19 cellular contexts compared by ENCODE assay signal in the genomic region with DNA sequence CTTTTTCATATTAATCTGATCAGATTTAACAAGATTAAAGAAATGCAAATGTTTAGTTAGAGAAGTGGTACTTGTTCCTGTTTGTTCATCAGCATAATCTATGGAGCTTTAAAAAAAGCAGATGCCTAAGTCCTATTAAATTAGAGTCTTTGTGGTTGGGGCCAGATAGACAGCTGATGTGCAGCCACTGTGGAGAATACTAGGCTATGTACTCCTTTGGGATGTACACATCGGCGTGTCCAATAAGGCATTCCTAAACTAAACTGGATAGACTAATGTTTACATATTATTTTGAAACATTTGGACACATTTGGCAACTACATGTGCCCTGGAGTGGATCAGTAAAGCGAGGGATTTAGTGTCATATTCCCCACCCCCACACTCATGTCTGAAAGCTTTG.
A peak's percentile ranks its signal among the peaks of the same experiment; 100 is the strongest.
DNase-seq lines count a peak whose midpoint lies in the region; TF ChIP-seq lines count a peak whose summit lies in the region.
"Had no signal": no experiment of that assay in that cellular context is flagged by ENCODE, and none has a peak within 500 bp of the region (broad histone marks: within the 10 kb centered on the region; RNA-seq: fewer than 3 reads in every experiment).

No MANE protein-coding gene starts in this region.

- peak; percentile 42 for DNase-seq in D341Med (ENCODE audit: low spot score)
- peak; percentile 84 for DNase-seq in NCI-H524 treated with DMSO at 0.1 percent for 48 hours (lab: John Stamatoyannopoulos, UW)
- peak; percentile 27 for DNase-seq in SK-MEL-5 (ENCODE audit: low read depth, low spot score)
- DNase-seq in activated CD4-positive, alpha-beta T cell treated with anti-CD3 and anti-CD28 coated beads, Interleukin-2, amount 10 ng/mL, durations not matched to agents 24 days and 14 days: no peak
- no peak for DNase-seq in NCI-H2196 (lab: John Stamatoyannopoulos, UW; ENCODE audit: unreplicated experiment)
- DNase-seq in mammary epithelial cell: no peak
- DNase-seq: AML-193; CD4-positive, alpha-beta memory T cell; DMS 273 treated with DMSO at 0.1 percent for 48 hours; DMS53; DND-41; EL; GOT3; H7; HFFc6 had no signal

- BruUV-seq in mammary epithelial cell (replicated peaks; lab: Mats Ljungman, UMichigan): no TSS peak

- no peak overlapping the region for H3K27ac ChIP-seq in mammary epithelial cell (ENCODE audit: insufficient read depth, low read depth, low read length)
- H3K27ac ChIP-seq: BLaER1, HL-60 had no signal

- no peak overlapping the region for H3K9ac ChIP-seq in mammary epithelial cell (ENCODE audit: insufficient read depth, low read length)
- H3K9ac ChIP-seq: BLaER1 had no signal

- dilution Hi-C loops in mammary epithelial cell (cut with HindIII; ENCODE audit: low sequenced_read_pairs): no loop called here

- H3K4me3 Mint-ChIP-seq in activated CD4-positive, alpha-beta T cell treated with anti-CD3 and anti-CD28 coated beads, Interleukin-2, amount 10 ng/mL, durations not matched to agents 24 days and 14 days: no peak overlapping the region
- H3K4me3 Mint-ChIP-seq: CD14-positive monocyte; CD4-positive, alpha-beta memory T cell; HFFc6 had no signal

- 21% methylated on average over 3 of the region's 3 CpGs for WGBS in mammary epithelial cell (ENCODE audit: low coverage, missing lambda C conversion rate)

- H3K36me3 ChIP-seq in mammary epithelial cell (ENCODE audit: insufficient read depth, low read length): no peaks in the 10 kb centered on the region
- H3K36me3 ChIP-seq: BLaER1 had no signal

- H3K4me3 ChIP-seq in mammary epithelial cell (replicated peaks in 1 of 3; ENCODE audit: insufficient read depth in 1 of 3, low read depth in 2 of 3, low read length in 3 of 3): no peak overlapping the region
- H3K4me3 ChIP-seq: BLaER1, GM12878 had no signal

- H3K27me3 Mint-ChIP-seq in activated CD4-positive, alpha-beta T cell treated with anti-CD3 and anti-CD28 coated beads, Interleukin-2, amount 10 ng/mL, durations not matched to agents 24 days and 14 days: no peaks in the 10 kb centered on the region
- H3K27me3 Mint-ChIP-seq: CD4-positive, alpha-beta memory T cell had no signal

- no peaks in the 10 kb centered on the region for H3K4me1 ChIP-seq in mammary epithelial cell (ENCODE audit: insufficient read depth, low read length)
- H3K4me1 ChIP-seq: BLaER1 had no signal

- no peak for TF ChIP-seq CTCF in mammary epithelial cell (conservative IDR thresholded peaks at IDR 0.05 in 1 of 2, IDR thresholded peaks at IDR 0.05 in 1 of 2; ENCODE audit: extremely low read depth in 1 of 2, insufficient read depth in 1 of 2, low read depth in 1 of 2, low read length in 2 of 2)

- no peaks in the 10 kb centered on the region for H3K79me2 ChIP-seq in mammary epithelial cell (ENCODE audit: insufficient read depth, low read length)

- CTCF ChIA-PET in mammary epithelial cell (lab: Charles Lee; ENCODE audit: low non-redundant PET): no interaction called here

- no peaks in the 10 kb centered on the region for H3K27me3 ChIP-seq in mammary epithelial cell (ENCODE audit: insufficient read depth, low read length)
- H3K27me3 ChIP-seq: BLaER1 had no signal

- H3K9me3 Mint-ChIP-seq in activated CD4-positive, alpha-beta T cell treated with anti-CD3 and anti-CD28 coated beads, Interleukin-2, amount 10 ng/mL, durations not matched to agents 24 days and 14 days: no peaks in the 10 kb centered on the region
- H3K9me3 Mint-ChIP-seq: CD14-positive monocyte; CD4-positive, alpha-beta memory T cell had no signal

- intact Hi-C loops in activated CD4-positive, alpha-beta T cell treated with anti-CD3 and anti-CD28 coated beads, Interleukin-2, amount 10 ng/mL, durations not matched to agents 24 days and 14 days (cut with micrococcal nuclease): no loop called here
- intact Hi-C loops in mammary epithelial cell (cut with micrococcal nuclease): no loop called here

- no peaks in the 10 kb centered on the region for H3K9me3 ChIP-seq in mammary epithelial cell (replicated peaks; ENCODE audit: insufficient read depth, low read length)
- H3K9me3 ChIP-seq: BLaER1 had no signal

- H2AFZ ChIP-seq in mammary epithelial cell (ENCODE audit: low read depth, low read length): no peak overlapping the region

- H3K4me1 Mint-ChIP-seq in activated CD4-positive, alpha-beta T cell treated with anti-CD3 and anti-CD28 coated beads, Interleukin-2, amount 10 ng/mL, durations not matched to agents 24 days and 14 days: no peaks in the 10 kb centered on the region
- H3K4me1 Mint-ChIP-seq: CD14-positive monocyte; CD4-positive, alpha-beta memory T cell had no signal

- H3K36me3 Mint-ChIP-seq in activated CD4-positive, alpha-beta T cell treated with anti-CD3 and anti-CD28 coated beads, Interleukin-2, amount 10 ng/mL, durations not matched to agents 24 days and 14 days (ENCODE audit: low read depth): no peaks in the 10 kb centered on the region
- H3K36me3 Mint-ChIP-seq: CD14-positive monocyte; CD4-positive, alpha-beta memory T cell had no signal

- no peak overlapping the region for H3K27ac Mint-ChIP-seq in activated CD4-positive, alpha-beta T cell treated with anti-CD3 and anti-CD28 coated beads, Interleukin-2, amount 10 ng/mL, durations not matched to agents 24 days and 14 days
- H3K27ac Mint-ChIP-seq: CD14-positive monocyte; CD4-positive, alpha-beta memory T cell; HFFc6 had no signal

- in situ Hi-C loops in SK-MEL-5 (cut with HindIII; ENCODE audit: low pct_unique_long_range_greater_than_20kb, low sequenced_read_pairs): no loop called here
- in situ Hi-C loops in mammary epithelial cell (cut with MboI; ENCODE audit: low sequenced_read_pairs in 2 of 2): no loop called here

- H4K20me1 ChIP-seq in mammary epithelial cell (ENCODE audit: insufficient read depth, low read length): no peaks in the 10 kb centered on the region
- H4K20me1 ChIP-seq: BLaER1 had no signal

- no peak overlapping the region for H3K4me2 ChIP-seq in mammary epithelial cell (ENCODE audit: insufficient read depth, low read depth, low read length)
- H3K4me2 ChIP-seq: BLaER1 had no signal

Comparison
In these comparisons a context has a peak if more than half of its experiments do, and no peak if none do; other contexts are left out.
1. DNase-seq: peak in D341Med (single experiment), NCI-H524 treated with DMSO at 0.1 percent for 48 hours (single experiment) and SK-MEL-5 (single experiment); none in activated CD4-positive, alpha-beta T cell treated with anti-CD3 and anti-CD28 coated beads, Interleukin-2, amount 10 ng/mL, durations not matched to agents 24 days and 14 days (single experiment), NCI-H2196 (single experiment) and mammary epithelial cell (single experiment).